ENCODE assay signal across 25 cellular contexts in the genomic region with DNA sequence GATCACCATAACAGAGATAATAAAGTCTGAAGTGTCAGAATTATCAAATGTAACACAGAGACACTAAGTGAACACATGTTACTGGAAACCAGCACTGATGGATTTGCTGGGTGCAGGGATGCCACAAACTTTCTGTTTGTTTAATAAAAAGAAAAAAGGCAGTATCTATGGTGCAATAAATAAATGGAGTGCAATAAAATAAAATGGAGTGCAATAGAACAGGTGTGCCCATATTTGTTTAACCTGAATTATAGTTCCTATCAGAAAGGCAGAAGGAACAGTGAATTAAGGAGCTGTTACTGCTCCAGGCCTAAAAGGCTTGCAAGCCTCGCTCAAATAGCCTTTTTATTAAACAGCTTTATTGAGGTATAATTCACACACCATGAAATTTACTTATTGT.
"Had no signal": no experiment of that assay in that cellular context is flagged by ENCODE, and none has a peak within 500 bp of the region (broad histone marks: within the 10 kb centered on the region; RNA-seq: fewer than 3 reads in every experiment).

No MANE protein-coding gene starts in this region.

- DNase-seq: activated CD4-positive, alpha-beta memory T cell treated with anti-CD3 and anti-CD28 coated beads for 36 hours; activated CD4-positive, alpha-beta T cell treated with anti-CD3 and anti-CD28 coated beads, Interleukin-2, amount 10 ng/mL, durations not matched to agents 7 days and 5 days; activated CD4-positive, CD25-positive, alpha-beta regulatory T cell; activated CD8-positive, alpha-beta memory T cell treated with anti-CD3 and anti-CD28 coated beads for 24 hours; activated gamma-delta T cell treated with Interleukin-2 at 50 U/mL for 16 hours; activated naive CD4-positive, alpha-beta T cell treated with anti-CD3 and anti-CD28 coated beads, Interleukin-2, amount 10 ng/mL, durations not matched to agents 7 days and 5 days; activated naive CD8-positive, alpha-beta T cell treated with anti-CD3 and anti-CD28 coated beads for 36 hours; activated T-cell treated with anti-CD3 and anti-CD28 coated beads, Interleukin-2, amount 50 U/mL, for 48 hours; brain microvascular endothelial cell; KG1; NCI-H1092 treated with DMSO at 0.1 percent for 48 hours; NCI-H146; NCI-H2107; NCI-H2171 treated with DMSO at 0.1 percent for 48 hours; NCI-H226; NCI-H510A treated with DMSO at 0.1 percent for 48 hours; NCI-H774; NK-92 treated with Interleukin-12 subunit alpha and Interleukin-12 subunit beta, amount 100 ng/mL, for 24 hours; OCI-M1; RPMI8226; T-cell; T-helper 2 cell; T1000 had no signal

- ATAC-seq: Panc1, Right ventricle myocardium inferior, T-cell had no signal
